20 cellular contexts compared by ENCODE assay signal in genomic region chr9:133886563-133887501, GRCh38.
DNase-seq lines count a peak whose midpoint lies in the region; ATAC-seq and TF ChIP-seq lines count a peak whose summit lies in the region.
"Had no signal": no experiment of that assay in that cellular context is flagged by ENCODE, and none has a peak within 500 bp of the region (broad histone marks: within the 10 kb centered on the region; RNA-seq: fewer than 3 reads in every experiment).

No MANE protein-coding gene starts in this region.

- DNase-seq in DMS53 (lab: John Stamatoyannopoulos, UW) (peak; percentile 62), NCI-H146 (lab: John Stamatoyannopoulos, UW) (peak; percentile 84), activated B cell treated with CpG ODN at 0.5 μM for 24 hours (no peak), neural crest cell (ENCODE audit: low read depth, low spot score) (no peak), ACHN (no peak), mesenteric fat pad (ENCODE audit: low spot score) (no peak), NCI-H1105 treated with DMSO at 0.1 percent for 48 hours (lab: John Stamatoyannopoulos, UW) (no peak)
- DNase-seq: activated CD8-positive, alpha-beta T cell treated with anti-CD3 and anti-CD28 coated beads, Interleukin-2, amount 10 ng/mL, durations not matched to agents 7 days and 5 days; activated naive CD4-positive, alpha-beta T cell treated with anti-CD3 and anti-CD28 coated beads, Interleukin-2, amount 50 U/mL, for 16 hours; activated T-cell treated with anti-CD3 and anti-CD28 coated beads, Interleukin-2, amount 50 U/mL, for 48 hours; effector CD4-positive, alpha-beta T cell; left lung; NCI-H2029 treated with DMSO at 0.1 percent for 48 hours; NCI-H526 treated with DMSO at 0.1 percent for 48 hours; PC-3; stimulated activated naive CD8-positive, alpha-beta T cell treated with anti-CD3 and anti-CD28 coated beads, Interleukin-15, Interleukin-2, amounts not matched to agents 100 U/mL and 50 U/mL, for 24 hours; T-helper 2 cell; tibial artery had no signal

- intact Hi-C loops in activated B cell treated with CpG ODN at 0.5 μM for 24 hours (cut with micrococcal nuclease) = no loop called here

- H3K27me3 Mint-ChIP-seq in activated B cell treated with CpG ODN at 0.5 μM for 24 hours (no peaks in the 10 kb centered on the region), neural crest cell (ENCODE audit: low read depth) (no peaks in the 10 kb centered on the region)

- TF ChIP-seq CTCF in activated B cell treated with CpG ODN at 0.5 μM for 24 hours (IDR thresholded peaks at IDR 0.05) (no peak), neural crest cell (conservative IDR thresholded peaks at IDR 0.05) (no peak)

- CTCF ChIA-PET in activated B cell treated with CpG ODN at 0.5 μM for 24 hours (lab: Charles Lee) = no interaction called here

- ATAC-seq in activated B cell treated with CpG ODN at 0.5 μM for 24 hours (ENCODE audit: low read depth) = no peak
- no peak for ATAC-seq in GM21360 (IDR thresholded peaks at IDR 0.05; ENCODE audit: unreplicated experiment)
- ATAC-seq: activated CD8-positive, alpha-beta T cell treated with anti-CD3 and anti-CD28 coated beads, Interleukin-2, amount 10 ng/mL, durations not matched to agents 7 days and 5 days; K562; left lung; PC-3; stimulated activated naive CD8-positive, alpha-beta T cell treated with anti-CD3 and anti-CD28 coated beads, Interleukin-15, Interleukin-2, amounts not matched to agents 100 U/mL and 50 U/mL, for 24 hours had no signal

- H3K4me1 Mint-ChIP-seq in activated B cell treated with CpG ODN at 0.5 μM for 24 hours = peaks cover 18% of the 10 kb centered on the region
- peaks cover 69% of the 10 kb centered on the region for H3K4me1 Mint-ChIP-seq in neural crest cell

- H3K27ac Mint-ChIP-seq in activated B cell treated with CpG ODN at 0.5 μM for 24 hours (peak overlapping the region; percentile 35), neural crest cell (ENCODE audit: unreplicated experiment) (peak overlapping the region; percentile 83)
- H3K27ac Mint-ChIP-seq: activated CD8-positive, alpha-beta T cell treated with anti-CD3 and anti-CD28 coated beads, Interleukin-2, amount 10 ng/mL, durations not matched to agents 7 days and 5 days had no signal

- in situ Hi-C loops in ACHN (cut with HindIII; ENCODE audit: low pct_ligation_motif_present, low pct_unique_long_range_greater_than_20kb, low sequenced_read_pairs) = no loop called here

- H3K9me3 Mint-ChIP-seq in activated B cell treated with CpG ODN at 0.5 μM for 24 hours = no peaks in the 10 kb centered on the region
- H3K9me3 Mint-ChIP-seq in neural crest cell = peaks cover 2% of the 10 kb centered on the region

- POLR2A ChIA-PET in activated B cell treated with CpG ODN at 0.5 μM for 24 hours (lab: Charles Lee) = no interaction called here

- H3K36me3 Mint-ChIP-seq in activated B cell treated with CpG ODN at 0.5 μM for 24 hours (ENCODE audit: low read depth) = peaks cover 40% of the 10 kb centered on the region
- H3K36me3 Mint-ChIP-seq in neural crest cell (ENCODE audit: low read depth) = peaks cover 6% of the 10 kb centered on the region

- H3K4me3 Mint-ChIP-seq in activated B cell treated with CpG ODN at 0.5 μM for 24 hours = no peak overlapping the region
- H3K4me3 Mint-ChIP-seq in neural crest cell = peak overlapping the region; percentile 56
- H3K4me3 Mint-ChIP-seq: activated CD8-positive, alpha-beta T cell treated with anti-CD3 and anti-CD28 coated beads, Interleukin-2, amount 10 ng/mL, durations not matched to agents 7 days and 5 days had no signal

Comparison
In these comparisons a context has a peak if more than half of its experiments do, and no peak if none do; other contexts are left out.
1. DNase-seq: peak in DMS53 (single experiment) and NCI-H146 (single experiment); none in activated B cell treated with CpG ODN at 0.5 μM for 24 hours (single experiment), neural crest cell (single experiment), ACHN (single experiment), mesenteric fat pad (single experiment) and NCI-H1105 treated with DMSO at 0.1 percent for 48 hours (single experiment).